Comparison of ENCODE assay signal across 16 cellular contexts in the genomic region with DNA sequence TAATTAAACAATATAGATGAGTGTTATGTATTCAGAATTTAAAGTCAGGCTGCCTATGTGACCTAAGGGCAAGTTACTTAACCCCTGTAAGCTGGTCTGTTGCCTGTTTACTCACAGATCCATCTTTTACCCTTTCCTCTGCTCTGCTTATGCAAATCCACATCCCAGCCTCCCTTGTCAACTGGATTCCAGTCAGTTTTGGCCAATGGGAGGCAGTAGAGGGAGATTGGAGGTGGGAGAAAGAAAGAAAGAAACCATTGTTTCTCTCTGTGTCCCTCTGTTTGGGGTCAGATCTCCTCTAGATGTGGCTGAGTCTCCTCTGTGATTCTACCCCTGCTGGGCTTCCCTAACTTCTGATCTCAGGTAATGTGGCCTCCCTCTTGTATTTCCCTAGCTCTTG.
"Had no signal": no experiment of that assay in that cellular context is flagged by ENCODE, and none has a peak within 500 bp of the region (broad histone marks: within the 10 kb centered on the region; RNA-seq: fewer than 3 reads in every experiment).

No MANE protein-coding gene starts in this region.

- H3K36me3 Mint-ChIP-seq: immature natural killer cell; naive B cell; stimulated activated effector memory CD8-positive, alpha-beta T cell treated with anti-CD3 and anti-CD28 coated beads, Interleukin-12 subunit alpha, Interleukin-12 subunit beta, amount 100 ng/mL, for 72 hours had no signal

- H3K27ac Mint-ChIP-seq: activated naive CD4-positive, alpha-beta T cell treated with anti-CD3 and anti-CD28 coated beads for 36 hours; activated T-helper 17 cell treated with anti-CD3 and anti-CD28 coated beads, Interleukin-2, amount 50 U/mL, for 72 hours; immature natural killer cell; naive B cell; stimulated activated effector memory CD8-positive, alpha-beta T cell treated with anti-CD3 and anti-CD28 coated beads, Interleukin-12 subunit alpha, Interleukin-12 subunit beta, amount 100 ng/mL, for 72 hours had no signal

- DNase-seq: activated CD4-positive, alpha-beta T cell treated with anti-CD3 and anti-CD28 coated beads, Interleukin-2, amount 50 U/mL, for 1 hour; activated CD4-positive, CD25-positive, alpha-beta regulatory T cell; activated naive CD4-positive, alpha-beta T cell treated with anti-CD3 and anti-CD28 coated beads for 36 hours; activated T-cell treated with anti-CD3 and anti-CD28 coated beads for 4 hours; colonic mucosa; hippocampal formation; immature natural killer cell; left cardiac atrium; lower lobe of right lung; midbrain; naive B cell; small intestine; substantia nigra; transverse colon had no signal

- ATAC-seq: activated T-helper 17 cell treated with anti-CD3 and anti-CD28 coated beads, Interleukin-2, amount 50 U/mL, for 72 hours; left cardiac atrium; lower lobe of right lung; stimulated activated effector memory CD8-positive, alpha-beta T cell treated with anti-CD3 and anti-CD28 coated beads, Interleukin-12 subunit alpha, Interleukin-12 subunit beta, amount 100 ng/mL, for 72 hours had no signal

- H3K4me3 Mint-ChIP-seq: activated naive CD4-positive, alpha-beta T cell treated with anti-CD3 and anti-CD28 coated beads for 36 hours; activated T-helper 17 cell treated with anti-CD3 and anti-CD28 coated beads, Interleukin-2, amount 50 U/mL, for 72 hours; immature natural killer cell; naive B cell; stimulated activated effector memory CD8-positive, alpha-beta T cell treated with anti-CD3 and anti-CD28 coated beads, Interleukin-12 subunit alpha, Interleukin-12 subunit beta, amount 100 ng/mL, for 72 hours had no signal

- H3K4me1 Mint-ChIP-seq: activated T-helper 17 cell treated with anti-CD3 and anti-CD28 coated beads, Interleukin-2, amount 50 U/mL, for 72 hours; immature natural killer cell; naive B cell had no signal

- H3K9me3 Mint-ChIP-seq: activated naive CD4-positive, alpha-beta T cell treated with anti-CD3 and anti-CD28 coated beads for 36 hours; activated T-helper 17 cell treated with anti-CD3 and anti-CD28 coated beads, Interleukin-2, amount 50 U/mL, for 72 hours; immature natural killer cell; naive B cell; stimulated activated effector memory CD8-positive, alpha-beta T cell treated with anti-CD3 and anti-CD28 coated beads, Interleukin-12 subunit alpha, Interleukin-12 subunit beta, amount 100 ng/mL, for 72 hours had no signal
